In the genomic region with DNA sequence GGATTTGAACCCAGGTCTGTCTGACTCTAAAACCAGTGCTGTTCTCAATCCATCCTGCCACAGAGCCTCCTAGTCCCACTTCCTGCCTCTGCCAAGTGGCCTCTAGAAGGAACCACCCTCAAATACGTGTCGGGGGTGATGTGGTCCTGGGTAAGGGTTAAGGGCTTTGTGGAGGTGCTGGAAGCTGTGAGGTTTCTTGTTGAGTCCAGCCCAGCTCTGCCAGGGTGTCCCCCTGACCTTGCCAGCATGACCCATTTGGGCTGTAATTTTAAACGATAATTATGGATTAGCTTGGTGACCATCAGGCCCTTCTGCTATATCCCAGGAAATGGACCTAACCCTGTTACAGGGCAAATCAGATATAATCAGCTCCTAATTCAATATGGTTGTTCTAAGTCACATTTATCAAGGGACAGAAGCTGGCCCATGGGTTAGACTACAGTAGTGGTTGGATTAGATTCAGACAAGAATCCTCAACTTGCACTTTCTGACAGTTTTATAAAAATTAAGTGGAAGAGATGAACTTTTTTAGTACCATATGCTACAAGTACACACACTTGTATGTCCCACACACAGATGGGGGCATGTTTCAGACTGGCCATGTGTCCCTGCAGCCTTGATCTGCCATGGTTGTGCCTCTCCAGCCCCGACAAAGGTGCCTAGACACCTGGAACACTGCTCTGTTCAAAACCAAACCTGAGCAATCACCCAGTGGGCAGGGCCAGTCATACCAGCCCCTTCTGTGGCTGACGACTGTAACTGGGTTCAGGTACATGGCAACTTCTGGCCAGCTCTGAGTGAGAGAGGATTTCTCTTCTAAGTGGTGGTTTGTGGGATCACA, we compare ENCODE assay signal across 1 cellular context.
TF ChIP-seq lines count a peak whose summit lies in the region.

No MANE protein-coding gene starts in this region.

TF ChIP-seq in H1, 55 proteins besides CTCF, POLR2A, EP300 and RAD21 (continued from another document):
- TF ChIP-seq TEAD4 (IDR thresholded peaks at IDR 0.05; ENCODE audit: low read depth, low read length): no peak
- no peak for TF ChIP-seq CBX5 (IDR thresholded peaks at IDR 0.05; ENCODE audit: low read depth, low read length)
- TF ChIP-seq SUZ12 (IDR thresholded peaks at IDR 0.05; ENCODE audit: low read length): no peak
- no peak for TF ChIP-seq CBX8 (IDR thresholded peaks at IDR 0.05; ENCODE audit: borderline replicate concordance, low read depth, low read length)
- TF ChIP-seq TAF1 (IDR thresholded peaks at IDR 0.05; ENCODE audit: low read depth, low read length): no peak
- TF ChIP-seq TAF7 (optimal IDR thresholded peaks at IDR 0.05; ENCODE audit: borderline replicate concordance, low read depth, low read length): no peak
- TF ChIP-seq RXRA (IDR thresholded peaks at IDR 0.05; ENCODE audit: insufficient read depth, low read depth, low read length): no peak
- no peak for TF ChIP-seq SIN3A (conservative IDR thresholded peaks at IDR 0.05 in 1 of 2, IDR thresholded peaks at IDR 0.05 in 1 of 2; ENCODE audit: low read depth in 1 of 2, low read length in 2 of 2)
- TF ChIP-seq BRCA1 (IDR thresholded peaks at IDR 0.05; ENCODE audit: low read depth, low read length): no peak
- TF ChIP-seq POLR2AphosphoS5 (IDR thresholded peaks at IDR 0.05; ENCODE audit: low read depth, low read length): no peak
- no peak for TF ChIP-seq RBBP5 (IDR thresholded peaks at IDR 0.05; ENCODE audit: borderline replicate concordance, low read depth, low read length)
- TF ChIP-seq SIX5 (IDR thresholded peaks at IDR 0.05; ENCODE audit: low read depth, low read length): no peak
